Comparison of ENCODE assay signal across 15 cellular contexts in genomic region chr3:116179091-116179490, GRCh38.
DNase-seq lines count a peak whose midpoint lies in the region; ATAC-seq and TF ChIP-seq lines count a peak whose summit lies in the region.
"Had no signal": no experiment of that assay in that cellular context is flagged by ENCODE, and none has a peak within 500 bp of the region (broad histone marks: within the 10 kb centered on the region; RNA-seq: fewer than 3 reads in every experiment).

No MANE protein-coding gene starts in this region.

- H3K36me3 Mint-ChIP-seq in nephron (ENCODE audit: low read depth): no peaks in the 10 kb centered on the region
- no peaks in the 10 kb centered on the region for H3K36me3 Mint-ChIP-seq in activated CD4-positive, alpha-beta T cell treated with anti-CD3 and anti-CD28 coated beads, Interleukin-2, amount 10 ng/mL, durations not matched to agents 7 days and 5 days (ENCODE audit: low read depth)

- no peak for ATAC-seq in GM19452 (IDR thresholded peaks at IDR 0.05; ENCODE audit: unreplicated experiment)
- ATAC-seq: stimulated activated naive CD8-positive, alpha-beta T cell treated with anti-CD3 and anti-CD28 coated beads, Interleukin-15, amount 100 ng/mL, for 72 hours had no signal

- no peaks in the 10 kb centered on the region for H3K27me3 Mint-ChIP-seq in nephron (ENCODE audit: low read depth)
- H3K27me3 Mint-ChIP-seq in activated CD4-positive, alpha-beta T cell treated with anti-CD3 and anti-CD28 coated beads, Interleukin-2, amount 10 ng/mL, durations not matched to agents 7 days and 5 days: no peaks in the 10 kb centered on the region
- H3K27me3 Mint-ChIP-seq: activated CD4-positive, alpha-beta memory T cell treated with anti-CD3 and anti-CD28 coated beads, Interleukin-2, amount 10 ng/mL, durations not matched to agents 7 days and 5 days; stimulated activated naive CD8-positive, alpha-beta T cell treated with anti-CD3 and anti-CD28 coated beads, Interleukin-15, amount 100 ng/mL, for 72 hours had no signal

- peaks cover 7% of the 10 kb centered on the region for H3K4me1 Mint-ChIP-seq in nephron
- no peaks in the 10 kb centered on the region for H3K4me1 Mint-ChIP-seq in activated CD4-positive, alpha-beta T cell treated with anti-CD3 and anti-CD28 coated beads, Interleukin-2, amount 10 ng/mL, durations not matched to agents 7 days and 5 days
- H3K4me1 Mint-ChIP-seq: activated CD4-positive, alpha-beta memory T cell treated with anti-CD3 and anti-CD28 coated beads, Interleukin-2, amount 10 ng/mL, durations not matched to agents 7 days and 5 days; stimulated activated naive CD8-positive, alpha-beta T cell treated with anti-CD3 and anti-CD28 coated beads, Interleukin-15, amount 100 ng/mL, for 72 hours had no signal

- CTCF ChIA-PET in activated CD4-positive, alpha-beta T cell treated with anti-CD3 and anti-CD28 coated beads, Interleukin-2, amount 10 ng/mL, durations not matched to agents 7 days and 5 days (lab: Charles Lee): no interaction called here

- in situ Hi-C loops in astrocyte of the spinal cord (cut with HindIII; ENCODE audit: low sequenced_read_pairs): no loop called here

- no peak for TF ChIP-seq CTCF in astrocyte of the spinal cord (IDR thresholded peaks at IDR 0.05; ENCODE audit: low read depth, low read length)
- TF ChIP-seq CTCF in nephron (IDR thresholded peaks at IDR 0.05; ENCODE audit: unreplicated experiment in 3 of 3): no peak

- H3K4me3 ChIP-seq in astrocyte of the spinal cord (ENCODE audit: low read depth, low read length): no peak overlapping the region
- H3K4me3 ChIP-seq: vagina had no signal

- H3K27ac Mint-ChIP-seq in nephron: peak overlapping the region; percentile 21 to 58 (median 51)
- H3K27ac Mint-ChIP-seq in activated CD4-positive, alpha-beta T cell treated with anti-CD3 and anti-CD28 coated beads, Interleukin-2, amount 10 ng/mL, durations not matched to agents 7 days and 5 days: no peak overlapping the region
- H3K27ac Mint-ChIP-seq: activated CD4-positive, alpha-beta memory T cell treated with anti-CD3 and anti-CD28 coated beads, Interleukin-2, amount 10 ng/mL, durations not matched to agents 7 days and 5 days; stimulated activated naive CD8-positive, alpha-beta T cell treated with anti-CD3 and anti-CD28 coated beads, Interleukin-15, amount 100 ng/mL, for 72 hours had no signal

- no peaks in the 10 kb centered on the region for H3K9me3 Mint-ChIP-seq in nephron
- H3K9me3 Mint-ChIP-seq in activated CD4-positive, alpha-beta T cell treated with anti-CD3 and anti-CD28 coated beads, Interleukin-2, amount 10 ng/mL, durations not matched to agents 7 days and 5 days: no peaks in the 10 kb centered on the region
- H3K9me3 Mint-ChIP-seq: activated CD4-positive, alpha-beta memory T cell treated with anti-CD3 and anti-CD28 coated beads, Interleukin-2, amount 10 ng/mL, durations not matched to agents 7 days and 5 days had no signal

- no peak overlapping the region for H3K4me3 Mint-ChIP-seq in nephron
- no peak overlapping the region for H3K4me3 Mint-ChIP-seq in activated CD4-positive, alpha-beta T cell treated with anti-CD3 and anti-CD28 coated beads, Interleukin-2, amount 10 ng/mL, durations not matched to agents 7 days and 5 days
- H3K4me3 Mint-ChIP-seq: activated CD4-positive, alpha-beta memory T cell treated with anti-CD3 and anti-CD28 coated beads, Interleukin-2, amount 10 ng/mL, durations not matched to agents 7 days and 5 days; stimulated activated naive CD8-positive, alpha-beta T cell treated with anti-CD3 and anti-CD28 coated beads, Interleukin-15, amount 100 ng/mL, for 72 hours had no signal

- POLR2A ChIA-PET in activated CD4-positive, alpha-beta T cell treated with anti-CD3 and anti-CD28 coated beads, Interleukin-2, amount 10 ng/mL, durations not matched to agents 7 days and 5 days (lab: Charles Lee): no interaction called here

- peak; percentile 52 for DNase-seq in AG20443 (ENCODE audit: low spot score)
- peak; percentile 31 for DNase-seq in HS-5 (ENCODE audit: low read depth)
- DNase-seq in astrocyte of the spinal cord (ENCODE audit: low read depth, low spot score): peak; percentile 82
- no peak for DNase-seq in NCI-H1417 (lab: John Stamatoyannopoulos, UW)
- DNase-seq in activated CD4-positive, alpha-beta T cell treated with anti-CD3 and anti-CD28 coated beads, Interleukin-2, amount 10 ng/mL, durations not matched to agents 7 days and 5 days: no peak
- no peak for DNase-seq in Ammon's horn (ENCODE audit: low spot score)
- DNase-seq: activated CD4-positive, alpha-beta memory T cell treated with anti-CD3 and anti-CD28 coated beads, Interleukin-2, amount 10 ng/mL, durations not matched to agents 7 days and 5 days; C1 segment of cervical spinal cord; NCI-H1694 treated with DMSO at 0.1 percent for 48 hours; NCI-H510A treated with DMSO at 0.1 percent for 48 hours; stimulated activated naive CD8-positive, alpha-beta T cell treated with anti-CD3 and anti-CD28 coated beads, Interleukin-15, amount 100 ng/mL, for 72 hours; SW 1271 had no signal

Comparison
In these comparisons a context has a peak if more than half of its experiments do, and no peak if none do; other contexts are left out.
1. DNase-seq: peak in AG20443 (single experiment), HS-5 (single experiment) and astrocyte of the spinal cord (single experiment); none in NCI-H1417 (0 of 3), activated CD4-positive, alpha-beta T cell treated with anti-CD3 and anti-CD28 coated beads, Interleukin-2, amount 10 ng/mL, durations not matched to agents 7 days and 5 days (single experiment) and Ammon's horn (single experiment).